In genomic region chr20:15556869-15557268, GRCh38 we compare ENCODE assay signal across 25 cellular contexts.
"Had no signal": no experiment of that assay in that cellular context is flagged by ENCODE, and none has a peak within 500 bp of the region (broad histone marks: within the 10 kb centered on the region; RNA-seq: fewer than 3 reads in every experiment).

No MANE protein-coding gene starts in this region.

- H3K9me3 ChIP-seq: ovary, testis, transverse colon had no signal

- H3K27me3 ChIP-seq: esophagus muscularis mucosa, left lung, ovary, testis, transverse colon had no signal

- H3K27ac ChIP-seq: esophagus muscularis mucosa, left lung, ovary, testis, transverse colon had no signal

- H3K4me3 ChIP-seq: esophagus muscularis mucosa, left lung, lung, ovary, testis, transverse colon had no signal

- H3K27me3 Mint-ChIP-seq: activated CD4-positive, alpha-beta memory T cell treated with anti-CD3 and anti-CD28 coated beads for 36 hours; activated CD4-positive, alpha-beta T cell treated with anti-CD3 and anti-CD28 coated beads, Interleukin-2, amount 10 ng/mL, durations not matched to agents 24 days and 14 days; activated naive CD4-positive, alpha-beta T cell treated with anti-CD3 and anti-CD28 coated beads, Interleukin-2, amount 10 ng/mL, durations not matched to agents 7 days and 5 days; activated naive CD8-positive, alpha-beta T cell treated with anti-CD3 and anti-CD28 coated beads, Interleukin-2, amount 10 ng/mL, durations not matched to agents 7 days and 5 days; central memory CD8-positive, alpha-beta T cell; progenitor cell of endocrine pancreas had no signal

- H3K27ac Mint-ChIP-seq: activated CD4-positive, alpha-beta memory T cell treated with anti-CD3 and anti-CD28 coated beads for 36 hours; activated CD4-positive, alpha-beta T cell treated with anti-CD3 and anti-CD28 coated beads, Interleukin-2, amount 10 ng/mL, durations not matched to agents 24 days and 14 days; activated naive CD4-positive, alpha-beta T cell treated with anti-CD3 and anti-CD28 coated beads, Interleukin-2, amount 10 ng/mL, durations not matched to agents 7 days and 5 days; activated naive CD8-positive, alpha-beta T cell treated with anti-CD3 and anti-CD28 coated beads, Interleukin-2, amount 10 ng/mL, durations not matched to agents 7 days and 5 days; naive B cell; progenitor cell of endocrine pancreas; T-helper 1 cell treated with Interleukin-12 subunit alpha and Interleukin-12 subunit beta and Interleukin-4 antibody, amounts not matched to agents 30 μg/mL and 1 μg/mL, for 36 hours had no signal

- DNase-seq: activated CD4-positive, alpha-beta memory T cell treated with anti-CD3 and anti-CD28 coated beads for 36 hours; activated CD4-positive, alpha-beta T cell treated with anti-CD3 and anti-CD28 coated beads, Interleukin-2, amount 10 ng/mL, durations not matched to agents 24 days and 14 days; activated CD4-positive, CD25-positive, alpha-beta regulatory T cell treated with anti-CD3 and anti-CD28 coated beads, Interleukin-2, amount 50 U/mL, for 72 hours; activated CD8-positive, alpha-beta memory T cell treated with anti-CD3 and anti-CD28 coated beads, Interleukin-2, amount 50 U/mL, for 4 hours; activated gamma-delta T cell; activated naive CD4-positive, alpha-beta T cell treated with anti-CD3 and anti-CD28 coated beads, Interleukin-2, amount 10 ng/mL, durations not matched to agents 7 days and 5 days; activated naive CD8-positive, alpha-beta T cell treated with anti-CD3 and anti-CD28 coated beads, Interleukin-2, amount 10 ng/mL, durations not matched to agents 7 days and 5 days; activated T-cell treated with anti-CD3 and anti-CD28 coated beads, Interleukin-2, amount 50 U/mL, for 1 hour; amniotic stem cell; dermis blood vessel endothelial cell; effector CD4-positive, alpha-beta T cell; foreskin melanocyte; left lung; naive B cell; ovary; stimulated activated CD4-positive, alpha-beta T cell treated with anti-CD3 and anti-CD28 coated beads, Interleukin-15, amount 100 ng/mL, for 24 hours; stimulated activated naive CD4-positive, alpha-beta T cell; T1000; testis; transverse colon had no signal

- H3K36me3 ChIP-seq: esophagus muscularis mucosa, left lung, ovary, transverse colon had no signal

- H3K4me3 Mint-ChIP-seq: activated CD4-positive, alpha-beta memory T cell treated with anti-CD3 and anti-CD28 coated beads for 36 hours; activated CD4-positive, alpha-beta T cell treated with anti-CD3 and anti-CD28 coated beads, Interleukin-2, amount 10 ng/mL, durations not matched to agents 24 days and 14 days; activated naive CD4-positive, alpha-beta T cell treated with anti-CD3 and anti-CD28 coated beads, Interleukin-2, amount 10 ng/mL, durations not matched to agents 7 days and 5 days; activated naive CD8-positive, alpha-beta T cell treated with anti-CD3 and anti-CD28 coated beads, Interleukin-2, amount 10 ng/mL, durations not matched to agents 7 days and 5 days; central memory CD8-positive, alpha-beta T cell; T-helper 1 cell treated with Interleukin-12 subunit alpha and Interleukin-12 subunit beta and Interleukin-4 antibody, amounts not matched to agents 30 μg/mL and 1 μg/mL, for 36 hours had no signal

- ATAC-seq: left lung had no signal

- H3K4me1 Mint-ChIP-seq: activated CD4-positive, alpha-beta T cell treated with anti-CD3 and anti-CD28 coated beads, Interleukin-2, amount 10 ng/mL, durations not matched to agents 24 days and 14 days; activated naive CD4-positive, alpha-beta T cell treated with anti-CD3 and anti-CD28 coated beads, Interleukin-2, amount 10 ng/mL, durations not matched to agents 7 days and 5 days; activated naive CD8-positive, alpha-beta T cell treated with anti-CD3 and anti-CD28 coated beads, Interleukin-2, amount 10 ng/mL, durations not matched to agents 7 days and 5 days; central memory CD8-positive, alpha-beta T cell; naive B cell had no signal

- H3K4me1 ChIP-seq: esophagus muscularis mucosa, left lung, testis, transverse colon had no signal
